Comparison of ENCODE assay signal across 9 cellular contexts in the genomic region with DNA sequence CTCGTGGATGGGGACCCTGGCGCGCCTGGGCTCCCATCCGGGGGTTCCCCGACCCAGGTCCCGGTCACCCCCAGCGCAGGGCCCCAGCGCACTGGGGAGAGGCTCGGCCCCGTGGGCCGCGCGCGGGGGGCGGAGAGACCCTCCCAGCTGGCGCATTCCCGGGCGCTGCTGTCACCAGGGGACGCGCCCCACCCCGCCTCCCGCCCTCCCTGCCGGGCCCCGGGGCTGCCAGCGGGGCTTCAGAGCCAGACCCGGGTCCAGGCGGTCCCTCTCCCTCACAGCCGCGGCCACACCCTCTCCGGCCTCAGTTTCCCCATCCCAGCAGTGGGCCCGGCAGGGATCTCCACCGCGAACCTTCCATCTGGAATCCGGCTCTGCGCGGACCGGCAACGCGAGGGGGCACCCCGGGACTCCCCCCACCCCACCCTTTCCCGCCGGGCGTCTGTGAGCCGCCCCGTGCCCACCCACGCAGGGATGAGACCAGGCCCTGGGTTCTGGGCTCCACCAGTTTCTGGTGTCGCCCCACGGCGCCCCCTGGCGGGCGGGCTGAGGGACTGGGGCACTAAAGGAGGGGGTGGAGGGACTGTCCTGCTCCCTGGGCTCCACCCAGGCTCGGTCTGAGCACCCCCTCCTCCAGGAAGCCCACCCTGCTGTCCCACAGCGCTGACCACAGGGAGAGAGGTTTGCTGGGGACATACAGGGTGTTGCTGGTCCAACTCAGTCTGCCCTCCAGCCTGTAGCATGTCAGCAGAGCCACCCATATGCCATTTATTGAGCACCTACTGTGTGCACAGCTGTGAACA. TPM values are rescaled to one million over a fixed set of nuclear protein-coding genes. Genes with fewer than 3 reads are reported as not detected.
A peak's percentile ranks its signal among the peaks of the same experiment; 100 is the strongest.
DNase-seq lines count a peak whose midpoint lies in the region; ATAC-seq, FAIRE-seq and TF ChIP-seq lines count a peak whose summit lies in the region.
"Had no signal": no experiment of that assay in that cellular context is flagged by ENCODE, and none has a peak within 500 bp of the region (broad histone marks: within the 10 kb centered on the region; RNA-seq: fewer than 3 reads in every experiment).

No MANE protein-coding gene starts in this region.

- WGBS in GM12878 (ENCODE audit: insufficient coverage, insufficient replicate concordance, low lambda C conversion rate, missing lambda C conversion rate), result 7% methylated on average over 35 of the region's 53 CpGs

- BruUV-seq in A673 (replicated peaks; lab: Mats Ljungman, UMichigan) (no TSS peak), GM12878 (replicated peaks; lab: Mats Ljungman, UMichigan) (no TSS peak)

- peak; percentile 37; the same call in 1 of the 2 replicates for TF ChIP-seq RAD21 in GM12878 (IDR thresholded peaks at IDR 0.05; ENCODE audit: insufficient read depth, low read depth, low read length)

- DNase-seq in A673 (ENCODE audit: low spot score) (peak; percentile 65), HFF-Myc (ENCODE audit: extremely low read depth, low read depth) (no peak), GM12878 (ENCODE audit: low read depth, low spot score) (no peak), kidney tubule cell (ENCODE audit: low spot score) (peak; percentile 60), Ammon's horn (ENCODE audit: low spot score) (no peak)
- DNase-seq in T-helper 2 cell treated with Interferon-gamma antibody and Interleukin-4, amounts not matched to agents 5 μg/mL and 100 μg/mL, for 36 hours (ENCODE audit: low spot score), result peak; percentile 72
- peak; percentile 42 to 48 (median 44) for DNase-seq in stimulated activated CD4-positive, alpha-beta T cell treated with anti-CD3 and anti-CD28 coated beads, TNF-alpha, amount 100 ng/mL, for 4 hours (ENCODE audit: low read depth in 3 of 3)
- DNase-seq in NK-92 treated with Interleukin-12 subunit alpha and Interleukin-12 subunit beta, amount 100 ng/mL, for 24 hours (lab: John Stamatoyannopoulos, UW), result no peak

- H3K4me2 ChIP-seq in GM12878 (ENCODE audit: control insufficient read depth, insufficient read depth), result peak overlapping the region; percentile 77

- H3K4me1 ChIP-seq in A673 (ENCODE audit: insufficient read depth, low read length, poor library complexity, severe bottlenecking) (peaks cover 9% of the 10 kb centered on the region), GM12878 (ENCODE audit: control insufficient read depth, insufficient read depth, low read length) (no peaks in the 10 kb centered on the region)

- no peaks in the 10 kb centered on the region for H3K79me2 ChIP-seq in GM12878 (ENCODE audit: control insufficient read depth, insufficient read depth, low read length)

- H3K36me3 ChIP-seq in A673 (ENCODE audit: insufficient read depth, low read length, poor library complexity, severe bottlenecking) (no peaks in the 10 kb centered on the region), GM12878 (ENCODE audit: control insufficient read depth in 2 of 2, insufficient read depth in 2 of 2, low read length in 1 of 2) (no peaks in the 10 kb centered on the region)

- no peak for TF ChIP-seq POLR2A in GM12878 (IDR thresholded peaks at IDR 0.05; ENCODE audit: low read depth, low read length)

- H3K27me3 ChIP-seq in A673 (replicated peaks; ENCODE audit: insufficient read depth, low read depth, low read length, poor library complexity), result no peaks in the 10 kb centered on the region
- H3K27me3 ChIP-seq in GM12878 (replicated peaks in 1 of 2; ENCODE audit: control insufficient read depth in 2 of 2, insufficient read depth in 2 of 2, low read length in 1 of 2), result no peaks in the 10 kb centered on the region; a peak in 1 of 4 replicates

- CTCF ChIA-PET in A673 (lab: Charles Lee), result no interaction called here
- CTCF ChIA-PET in GM12878 (lab: Yijun Ruan, JAX), result no interaction called here

- RAD21 ChIA-PET in GM12878 (lab: Charles Lee; ENCODE audit: unreplicated experiment), result no interaction called here

- SMC1A ChIA-PET in GM12878 (lab: Charles Lee; ENCODE audit: uncharacterized antibody, unreplicated experiment), result no interaction called here

- H3K27me3 Mint-ChIP-seq in T-helper 2 cell treated with Interferon-gamma antibody and Interleukin-4, amounts not matched to agents 5 μg/mL and 100 μg/mL, for 36 hours (ENCODE audit: low read depth), result peaks cover 15% of the 10 kb centered on the region

- peak overlapping the region; percentile 26 for H3K4me3 Mint-ChIP-seq in T-helper 2 cell treated with Interferon-gamma antibody and Interleukin-4, amounts not matched to agents 5 μg/mL and 100 μg/mL, for 36 hours

- H3K9me3 ChIP-seq in A673 (ENCODE audit: low read depth, low read length, poor library complexity, severe bottlenecking), result no peaks in the 10 kb centered on the region
- no peaks in the 10 kb centered on the region for H3K9me3 ChIP-seq in GM12878 (replicated peaks; ENCODE audit: control insufficient read depth, insufficient read depth, low read length)

- no peak for FAIRE-seq in GM12878 (lab: Jason Lieb, UNC)

- no peak overlapping the region for H2AFZ ChIP-seq in GM12878 (ENCODE audit: control insufficient read depth, low read depth, low read length)

- POLR2A ChIA-PET in A673 (lab: Charles Lee; ENCODE audit: low non-redundant PET), result no interaction called here
- POLR2A ChIA-PET in GM12878 (lab: Charles Lee), result no interaction called here

- no peak overlapping the region for H3K27ac Mint-ChIP-seq in T-helper 2 cell treated with Interferon-gamma antibody and Interleukin-4, amounts not matched to agents 5 μg/mL and 100 μg/mL, for 36 hours
- H3K27ac Mint-ChIP-seq: stimulated activated naive CD8-positive, alpha-beta T cell treated with anti-CD3 and anti-CD28 coated beads, Interleukin-15, Interleukin-2, amounts not matched to agents 100 ng/mL and 50 ng/mL, for 24 hours had no signal

- H3K36me3 Mint-ChIP-seq in T-helper 2 cell treated with Interferon-gamma antibody and Interleukin-4, amounts not matched to agents 5 μg/mL and 100 μg/mL, for 36 hours (ENCODE audit: low read depth), result no peaks in the 10 kb centered on the region

- H3K9me3 Mint-ChIP-seq in T-helper 2 cell treated with Interferon-gamma antibody and Interleukin-4, amounts not matched to agents 5 μg/mL and 100 μg/mL, for 36 hours, result no peaks in the 10 kb centered on the region
- H3K9me3 Mint-ChIP-seq: stimulated activated naive CD8-positive, alpha-beta T cell treated with anti-CD3 and anti-CD28 coated beads, Interleukin-15, Interleukin-2, amounts not matched to agents 100 ng/mL and 50 ng/mL, for 24 hours had no signal

- ATAC-seq in GM12878, result peak; percentile 88

- peak; percentile 76 for TF ChIP-seq CTCF in A673 (conservative IDR thresholded peaks at IDR 0.05; ENCODE audit: low read depth, low read length)
- peak; percentile 77 for TF ChIP-seq CTCF in HFF-Myc (IDR thresholded peaks at IDR 0.05; ENCODE audit: low read depth, low read length, missing control alignments)
- TF ChIP-seq CTCF in GM12878 (IDR thresholded peaks at IDR 0.05 in 2 of 3, conservative IDR thresholded peaks at IDR 0.05 in 1 of 3; ENCODE audit: control insufficient read depth in 2 of 3, extremely low read depth in 1 of 3, insufficient read depth in 1 of 3, low read depth in 3 of 3, low read length in 3 of 3), result peak; percentile 57 to 76 (median 58)

- H4K20me1 ChIP-seq in GM12878 (ENCODE audit: control insufficient read depth, insufficient read depth), result no peaks in the 10 kb centered on the region

- TF ChIP-seq EP300 in GM12878 (IDR thresholded peaks at IDR 0.05; ENCODE audit: borderline replicate concordance in 1 of 2, control insufficient read depth in 1 of 2, low read depth in 2 of 2, low read length in 2 of 2), result no peak

- peak overlapping the region; percentile 39 for H3K4me3 ChIP-seq in A673 (ENCODE audit: low read depth, low read length, poor library complexity, severe bottlenecking)
- peak overlapping the region; percentile 45 for H3K4me3 ChIP-seq in HFF-Myc (replicated peaks; ENCODE audit: low read depth, low read length)
- no peak overlapping the region; the same call in 1 of the 2 replicates for H3K4me3 ChIP-seq in GM12878

- in situ Hi-C loops in GM12878 (cut with MboI), result no loop called here

- intact Hi-C loops in A673 (cut with micrococcal nuclease; ENCODE audit: unreplicated experiment) (no loop called here), GM12878 (cut with micrococcal nuclease; ENCODE audit: unreplicated experiment) (no loop called here)

- peaks cover 2% of the 10 kb centered on the region for H3K4me1 Mint-ChIP-seq in T-helper 2 cell treated with Interferon-gamma antibody and Interleukin-4, amounts not matched to agents 5 μg/mL and 100 μg/mL, for 36 hours (ENCODE audit: low read depth)

- H3K9ac ChIP-seq in GM12878 (ENCODE audit: control insufficient read depth, insufficient read depth, low read length), result no peak overlapping the region

- H3K27ac ChIP-seq in A673 (ENCODE audit: low read depth, low read length, poor library complexity, severe bottlenecking), result no peak overlapping the region
- no peak overlapping the region for H3K27ac ChIP-seq in GM12878 (ENCODE audit: control insufficient read depth, insufficient read depth)

RNA-seq across cellular contexts. Expression of gene ADAMTSL5, which starts 0.9 kb away (rescaled TPM):
- 0.59 and 0.86 TPM in 2 replicates for total RNA-seq in A673 (2021)
- total RNA-seq in GM12878 (2013; cell fraction: nucleolus; rRNA removed), result not detected in 2 replicates
- 0.17 TPM in 1 of 2 replicates, not detected in the other for total RNA-seq in GM12878 (2014; rRNA removed)
- total RNA-seq in GM12878 (2014; rRNA removed; fragmentation: Illumina TruSeq; extraction: Trizol), result not detected in 2 replicates
- 0.40 and 0.51 TPM in 2 replicates for total RNA-seq in GM12878 (2021)
- 0.08 TPM for polyA plus RNA-seq in GM12878 (2011; ENCODE audit: low read depth)
- 0.04 TPM in 1 of 2 replicates, not detected in the other for polyA plus RNA-seq in GM12878 (2011; rRNA removed)
- 0.07 and 0.32 TPM in 2 replicates for polyA plus RNA-seq in GM12878 (2011; cell fraction: cytosol; rRNA removed)
- polyA plus RNA-seq in GM12878 (2011; cell fraction: nucleus; rRNA removed), result 0.37 and 0.40 TPM in 2 replicates
- 0.11 and 0.19 TPM in 2 replicates for polyA plus RNA-seq in GM12878 (2012)
- polyA plus RNA-seq in GM12878 (2014; fragmentation: Illumina TruSeq; extraction: Trizol), result 0.04 TPM in 1 of 2 replicates, not detected in the other
- polyA plus RNA-seq in GM12878 (2014; fragmentation: Nextera tagmentation; extraction: Ambion mirVana), result not detected
- polyA plus RNA-seq in GM12878 (2014; rRNA removed), result 0.09 and 0.47 TPM in 2 replicates
- under 1 TPM in 1 of 2 experiments, not detected in 1; 0.83 TPM for polyA plus RNA-seq in GM12878 (2016; fragmentation: Nextera tagmentation; extraction: Ambion mirVana)
- 0.07 TPM in 1 of 2 replicates, not detected in the other for polyA minus RNA-seq in GM12878 (2011; rRNA and poly(A)+ RNA removed)
- not detected in 2 replicates for polyA minus RNA-seq in GM12878 (2011; cell fraction: cytosol; rRNA and poly(A)+ RNA removed)
- not detected in 2 replicates for polyA minus RNA-seq in GM12878 (2011; cell fraction: nucleus; rRNA and poly(A)+ RNA removed)

RNA-seq across cellular contexts. Expression of gene PLK5, which starts 10.2 kb away (rescaled TPM):
- total RNA-seq in A673 (2021) (not detected in 2 replicates), GM12878 (2014; rRNA removed) (not detected in 2 replicates), GM12878 (2014; rRNA removed; fragmentation: Illumina TruSeq; extraction: Trizol) (not detected in 2 replicates), GM12878 (2021) (0.13 and 0.51 TPM in 2 replicates)
- total RNA-seq in GM12878 (2013; cell fraction: nucleolus; rRNA removed), result not detected in 2 replicates
- polyA plus RNA-seq in GM12878 (2011; ENCODE audit: low read depth), result not detected
- polyA plus RNA-seq in GM12878 (2011; rRNA removed) (not detected in 2 replicates), GM12878 (2014; fragmentation: Illumina TruSeq; extraction: Trizol) (not detected in 2 replicates), GM12878 (2014; fragmentation: Nextera tagmentation; extraction: Ambion mirVana) (not detected), GM12878 (2014; rRNA removed) (not detected in 2 replicates), GM12878 (2016; fragmentation: Nextera tagmentation; extraction: Ambion mirVana) (not detected)
- polyA plus RNA-seq in GM12878 (2011; cell fraction: cytosol; rRNA removed), result not detected in 2 replicates
- polyA plus RNA-seq in GM12878 (2011; cell fraction: nucleus; rRNA removed), result not detected in 2 replicates
- 0.20 and 0.22 TPM in 2 replicates for polyA plus RNA-seq in GM12878 (2012)
- not detected in 2 replicates for polyA minus RNA-seq in GM12878 (2011; rRNA and poly(A)+ RNA removed)
- not detected in 2 replicates for polyA minus RNA-seq in GM12878 (2011; cell fraction: cytosol; rRNA and poly(A)+ RNA removed)
- not detected in 2 replicates for polyA minus RNA-seq in GM12878 (2011; cell fraction: nucleus; rRNA and poly(A)+ RNA removed)

RNA-seq across cellular contexts. Expression of gene REEP6, which starts 22.7 kb away (rescaled TPM):
- total RNA-seq in A673 (2021) (4.7 and 6.8 TPM in 2 replicates), GM12878 (2014; rRNA removed) (0.27 and 0.45 TPM in 2 replicates), GM12878 (2014; rRNA removed; fragmentation: Illumina TruSeq; extraction: Trizol) (0.13 TPM in 1 of 2 replicates, not detected in the other), GM12878 (2021) (0.53 and 0.69 TPM in 2 replicates)
- total RNA-seq in GM12878 (2013; cell fraction: nucleolus; rRNA removed), result 0.27 TPM in 1 of 2 replicates, not detected in the other
- not detected for polyA plus RNA-seq in GM12878 (2011; ENCODE audit: low read depth)
- polyA plus RNA-seq in GM12878 (2011; rRNA removed) (0.08 TPM in 1 of 2 replicates, not detected in the other), GM12878 (2014; fragmentation: Illumina TruSeq; extraction: Trizol) (0.06 TPM in 1 of 2 replicates, not detected in the other), GM12878 (2014; fragmentation: Nextera tagmentation; extraction: Ambion mirVana) (not detected), GM12878 (2014; rRNA removed) (0.32 and 0.57 TPM in 2 replicates), GM12878 (2016; fragmentation: Nextera tagmentation; extraction: Ambion mirVana) (1 to 10 TPM in 1 of 2 experiments, under 1 TPM in 1; 0.60 to 1.1 TPM)
- 0.18 and 0.36 TPM in 2 replicates for polyA plus RNA-seq in GM12878 (2011; cell fraction: cytosol; rRNA removed)
- 0.24 and 0.28 TPM in 2 replicates for polyA plus RNA-seq in GM12878 (2011; cell fraction: nucleus; rRNA removed)
- 0.32 and 0.58 TPM in 2 replicates for polyA plus RNA-seq in GM12878 (2012)
- not detected in 2 replicates for polyA minus RNA-seq in GM12878 (2011; rRNA and poly(A)+ RNA removed)
- polyA minus RNA-seq in GM12878 (2011; cell fraction: cytosol; rRNA and poly(A)+ RNA removed), result not detected in 2 replicates
- polyA minus RNA-seq in GM12878 (2011; cell fraction: nucleus; rRNA and poly(A)+ RNA removed), result not detected in 2 replicates

RNA-seq across cellular contexts. Expression of gene PCSK4, which starts 23.5 kb away (rescaled TPM):
- total RNA-seq in A673 (2021) (7.2 and 11.1 TPM in 2 replicates), GM12878 (2014; rRNA removed) (0.40 and 0.60 TPM in 2 replicates), GM12878 (2014; rRNA removed; fragmentation: Illumina TruSeq; extraction: Trizol) (0.27 TPM in 1 of 2 replicates, not detected in the other), GM12878 (2021) (0.90 and 0.95 TPM in 2 replicates)
- total RNA-seq in GM12878 (2013; cell fraction: nucleolus; rRNA removed), result 3.5 and 4.7 TPM in 2 replicates
- polyA plus RNA-seq in GM12878 (2011; ENCODE audit: low read depth), result 0.26 TPM
- polyA plus RNA-seq in GM12878 (2011; rRNA removed) (0.12 and 0.35 TPM in 2 replicates), GM12878 (2014; fragmentation: Illumina TruSeq; extraction: Trizol) (not detected in 2 replicates), GM12878 (2014; fragmentation: Nextera tagmentation; extraction: Ambion mirVana) (not detected), GM12878 (2014; rRNA removed) (0.99 and 1.6 TPM in 2 replicates), GM12878 (2016; fragmentation: Nextera tagmentation; extraction: Ambion mirVana) (under 1 TPM; 0.32 to 0.57 TPM)
- 0.28 and 0.38 TPM in 2 replicates for polyA plus RNA-seq in GM12878 (2011; cell fraction: cytosol; rRNA removed)
- polyA plus RNA-seq in GM12878 (2011; cell fraction: nucleus; rRNA removed), result 8.8 and 9.8 TPM in 2 replicates
- polyA plus RNA-seq in GM12878 (2012), result 4.1 and 4.7 TPM in 2 replicates
- 0.59 and 0.67 TPM in 2 replicates for polyA minus RNA-seq in GM12878 (2011; rRNA and poly(A)+ RNA removed)
- not detected in 2 replicates for polyA minus RNA-seq in GM12878 (2011; cell fraction: cytosol; rRNA and poly(A)+ RNA removed)
- 1.7 and 2.0 TPM in 2 replicates for polyA minus RNA-seq in GM12878 (2011; cell fraction: nucleus; rRNA and poly(A)+ RNA removed)

RNA-seq across cellular contexts. Expression of gene C19orf25, which starts 34.7 kb away (rescaled TPM):
- total RNA-seq in A673 (2021), result 35.0 and 37.1 TPM in 2 replicates
- total RNA-seq in GM12878 (2013; cell fraction: nucleolus; rRNA removed), result 69.0 and 71.0 TPM in 2 replicates
- 36.3 and 38.3 TPM in 2 replicates for total RNA-seq in GM12878 (2014; rRNA removed)
- total RNA-seq in GM12878 (2014; rRNA removed; fragmentation: Illumina TruSeq; extraction: Trizol), result 11.7 and 14.8 TPM in 2 replicates
- 36.5 and 37.5 TPM in 2 replicates for total RNA-seq in GM12878 (2021)
- 4.5 TPM for polyA plus RNA-seq in GM12878 (2011; ENCODE audit: low read depth)
- 6.3 and 13.6 TPM in 2 replicates for polyA plus RNA-seq in GM12878 (2011; rRNA removed)
- polyA plus RNA-seq in GM12878 (2011; cell fraction: cytosol; rRNA removed), result 26.6 and 50.8 TPM in 2 replicates
- 37.5 and 49.9 TPM in 2 replicates for polyA plus RNA-seq in GM12878 (2011; cell fraction: nucleus; rRNA removed)
- 18.6 and 22.1 TPM in 2 replicates for polyA plus RNA-seq in GM12878 (2012)
- polyA plus RNA-seq in GM12878 (2014; fragmentation: Illumina TruSeq; extraction: Trizol), result 4.2 and 13.2 TPM in 2 replicates
- polyA plus RNA-seq in GM12878 (2014; fragmentation: Nextera tagmentation; extraction: Ambion mirVana), result 1 to 10 TPM; 1.2 to 3.9 TPM
- 42.5 and 52.5 TPM in 2 replicates for polyA plus RNA-seq in GM12878 (2014; rRNA removed)
- polyA plus RNA-seq in GM12878 (2016; fragmentation: Nextera tagmentation; extraction: Ambion mirVana), result 10 to 100 TPM; 60.9 to 67.0 TPM
- 4.5 and 13.9 TPM in 2 replicates for polyA minus RNA-seq in GM12878 (2011; rRNA and poly(A)+ RNA removed)
- 8.7 and 11.5 TPM in 2 replicates for polyA minus RNA-seq in GM12878 (2011; cell fraction: cytosol; rRNA and poly(A)+ RNA removed)
- polyA minus RNA-seq in GM12878 (2011; cell fraction: nucleus; rRNA and poly(A)+ RNA removed), result 11.2 and 27.7 TPM in 2 replicates

Comparison
In these comparisons a context has a peak if more than half of its experiments do, and no peak if none do; other contexts are left out.
1. DNase-seq: peak in A673 (single experiment), T-helper 2 cell treated with Interferon-gamma antibody and Interleukin-4, amounts not matched to agents 5 μg/mL and 100 μg/mL, for 36 hours (single experiment), kidney tubule cell (single experiment) and stimulated activated CD4-positive, alpha-beta T cell treated with anti-CD3 and anti-CD28 coated beads, TNF-alpha, amount 100 ng/mL, for 4 hours (3 of 3); none in HFF-Myc (single experiment), GM12878 (single experiment), Ammon's horn (single experiment) and NK-92 treated with Interleukin-12 subunit alpha and Interleukin-12 subunit beta, amount 100 ng/mL, for 24 hours (single experiment).
2. Peak in every context shown above with its lines, with median percentiles within 50 percentile points of each other: CTCF ChIP-seq.